ENCODE assay signal across 8 cellular contexts in genomic region chr7:31744294-31744874, GRCh38. TPM values are rescaled to one million over a fixed set of nuclear protein-coding genes. Genes with fewer than 3 reads are reported as not detected.
A peak's percentile ranks its signal among the peaks of the same experiment; 100 is the strongest.
DNase-seq lines count a peak whose midpoint lies in the region; ATAC-seq and TF ChIP-seq lines count a peak whose summit lies in the region.

No MANE protein-coding gene starts in this region.

- intact Hi-C loops in mucosa of descending colon (cut with DNase I, micrococcal nuclease), result loop anchor here (2.0 to 5.0 kb wide), 2 partner anchors 458 to 460 kb away; no protein-coding TSS in a partner anchor

- no peak for TF ChIP-seq EP300 in upper lobe of left lung (IDR thresholded peaks at IDR 0.05)

- TF ChIP-seq POLR2A in upper lobe of left lung (IDR thresholded peaks at IDR 0.05), result no peak

- H3K4me3 ChIP-seq in AG09309 (ENCODE audit: control insufficient read depth, low read depth, low read length) (no peak overlapping the region), mucosa of descending colon (no peak overlapping the region), upper lobe of left lung (no peak overlapping the region)

- H3K4me1 ChIP-seq in mucosa of descending colon (ENCODE audit: low read depth), result no peaks in the 10 kb centered on the region
- H3K4me1 ChIP-seq in upper lobe of left lung, result no peaks in the 10 kb centered on the region

- H3K27me3 ChIP-seq in upper lobe of left lung, result no peaks in the 10 kb centered on the region

- peak; percentile 42 for DNase-seq in AG09309 (ENCODE audit: low read depth)
- DNase-seq in NCI-H1436 (lab: John Stamatoyannopoulos, UW), result peak; percentile 37
- DNase-seq in SKM-1 treated with dmso at 0.1 percent for 144 hours (lab: John Stamatoyannopoulos, UW; ENCODE audit: unreplicated experiment), result peak; percentile 62
- peak; percentile 59 for DNase-seq in epidermal melanocyte (ENCODE audit: insufficient read length, low spot score)
- peak in 2 of 3 donors; percentile 59 to 82 for DNase-seq in mucosa of descending colon
- DNase-seq in upper lobe of left lung, result peak in 1 of 2 donors; percentile 57

- no peak overlapping the region for H3K27ac ChIP-seq in upper lobe of left lung

- WGBS in upper lobe of left lung, 2 donors, result 1 to 2% methylated on average over 4 of the region's 4 CpGs

- TF ChIP-seq CTCF in AG09309 (IDR thresholded peaks at IDR 0.05; ENCODE audit: control insufficient read depth, insufficient read depth, low read depth, low read length, missing control alignments) (peak; percentile 82), mucosa of descending colon (IDR thresholded peaks at IDR 0.05) (peak; percentile 75), upper lobe of left lung (IDR thresholded peaks at IDR 0.05) (peak; percentile 69 to 84 (median 82))

- H3K9me3 ChIP-seq in mucosa of descending colon (no peaks in the 10 kb centered on the region), upper lobe of left lung (no peaks in the 10 kb centered on the region)

- H3K36me3 ChIP-seq in mucosa of descending colon (ENCODE audit: low read depth) (no peaks in the 10 kb centered on the region), upper lobe of left lung (no peaks in the 10 kb centered on the region)

- ATAC-seq in GM18498 (IDR thresholded peaks at IDR 0.05; ENCODE audit: unreplicated experiment) (peak; percentile 89), HG02870 (IDR thresholded peaks at IDR 0.05; ENCODE audit: unreplicated experiment) (peak; percentile 75), mucosa of descending colon (peak; percentile 72), upper lobe of left lung (ENCODE audit: low FRiP score in 2 of 2) (peak in 1 of 2 donors; percentile 86)

RNA-seq across cellular contexts. Expression of gene PPP1R17, which starts 57.4 kb away (rescaled TPM):
- total RNA-seq in mucosa of descending colon (not detected), upper lobe of left lung (not detected)
